ENCODE assay signal across 8 cellular contexts in genomic region chr1:234963904-234964702, GRCh38.
DNase-seq lines count a peak whose midpoint lies in the region; ATAC-seq and TF ChIP-seq lines count a peak whose summit lies in the region.

No MANE protein-coding gene starts in this region.

- no CpG with 5 or more reads among the region's 15 CpGs for WGBS in neuronal stem cell (ENCODE audit: extremely low coverage in 2 of 2, insufficient read length in 2 of 2, insufficient replicate concordance in 1 of 2), 2 donors

- no peak overlapping the region for H2BK5ac ChIP-seq in neuronal stem cell (ENCODE audit: low read length)

- H3K14ac ChIP-seq in neuronal stem cell (ENCODE audit: low read length): no peak overlapping the region

- CTCF ChIA-PET in PC-9 (lab: Charles Lee): interaction anchor here (0.6 kb wide), 1 partner anchor 379 kb away, joined by 3 read pairs; no protein-coding TSS in a partner anchor

- no peak overlapping the region for H2AFZ ChIP-seq in PC-9
- peak overlapping the region; percentile 81 for H2AFZ ChIP-seq in neuronal stem cell (ENCODE audit: low read length)

- no peaks in the 10 kb centered on the region for H3K79me1 ChIP-seq in neuronal stem cell (ENCODE audit: low read depth, low read length)

- intact Hi-C loops in PC-9 (cut with micrococcal nuclease; ENCODE audit: unreplicated experiment): loop anchor here (1.0 to 5.0 kb wide), 19 partner anchors 11 to 469 kb away; partner anchors contain the start of gene RBM34

- H2BK120ac ChIP-seq in neuronal stem cell (ENCODE audit: low read depth, low read length): no peak overlapping the region

- H4K20me1 ChIP-seq in BLaER1 treated with 17β-estradiol and CSF1 and Interleukin-3, amounts not matched to agents 10 nM and 100 nM: no peaks in the 10 kb centered on the region
- no peaks in the 10 kb centered on the region for H4K20me1 ChIP-seq in PC-9 (ENCODE audit: insufficient read depth)

- peaks cover 20% of the 10 kb centered on the region for H3K79me2 ChIP-seq in PC-9 (ENCODE audit: low read depth)

- ATAC-seq in HG03159 (IDR thresholded peaks at IDR 0.05; ENCODE audit: unreplicated experiment): no peak

- peak overlapping the region; percentile 72 to 99 (median 95) for H3K4me2 ChIP-seq in BLaER1 treated with 17β-estradiol and CSF1 and Interleukin-3, amounts not matched to agents 10 nM and 100 nM
- H3K4me2 ChIP-seq in PC-9 (peak overlapping the region; percentile 93), neuronal stem cell (ENCODE audit: insufficient read depth, low read length, poor library complexity, severe bottlenecking) (no peak overlapping the region)

- peaks cover 0 to 4% (median 0%) of the 10 kb centered on the region in 11 experiments; a peak in 5 of 22 replicates for H3K9me3 ChIP-seq in BLaER1 treated with 17β-estradiol and CSF1 and Interleukin-3, amounts not matched to agents 10 nM and 100 nM (replicated peaks in 1 of 11)
- H3K9me3 ChIP-seq in PC-9 (ENCODE audit: insufficient read depth, low read depth) (no peaks in the 10 kb centered on the region), neuronal stem cell (replicated peaks in 1 of 2; ENCODE audit: control insufficient read depth in 2 of 2, insufficient read depth in 1 of 2, low read depth in 1 of 2, low read length in 2 of 2) (no peaks in the 10 kb centered on the region), WERI-Rb-1 (ENCODE audit: severe bottlenecking) (no peaks in the 10 kb centered on the region)

- no peak overlapping the region for H2BK15ac ChIP-seq in neuronal stem cell (ENCODE audit: low read length)

- peak overlapping the region in 6 of 10 experiments; percentile 17 to 41 (median 26); a peak in 8 of 20 replicates for H3K4me3 ChIP-seq in BLaER1 treated with 17β-estradiol and CSF1 and Interleukin-3, amounts not matched to agents 10 nM and 100 nM
- peak overlapping the region; percentile 37 for H3K4me3 ChIP-seq in PC-9
- no peak overlapping the region for H3K4me3 ChIP-seq in neuronal stem cell (ENCODE audit: low read length in 2 of 2)
- no peak overlapping the region for H3K4me3 ChIP-seq in WERI-Rb-1 (ENCODE audit: low read depth, low read length)

- H3K18ac ChIP-seq in neuronal stem cell (ENCODE audit: low read length): no peak overlapping the region

- H3K4ac ChIP-seq in neuronal stem cell (ENCODE audit: low read length): no peak overlapping the region

- H3K36me3 ChIP-seq in BLaER1 treated with 17β-estradiol and CSF1 and Interleukin-3, amounts not matched to agents 10 nM and 100 nM: no peaks in the 10 kb centered on the region
- H3K36me3 ChIP-seq in PC-9 (ENCODE audit: low read depth): no peaks in the 10 kb centered on the region
- no peaks in the 10 kb centered on the region for H3K36me3 ChIP-seq in neuronal stem cell (replicated peaks in 1 of 2; ENCODE audit: control insufficient read depth in 2 of 2, insufficient read depth in 2 of 2, low read length in 2 of 2)
- H3K36me3 ChIP-seq in WERI-Rb-1: no peaks in the 10 kb centered on the region

- H3K4me1 ChIP-seq in BLaER1 treated with 17β-estradiol and CSF1 and Interleukin-3, amounts not matched to agents 10 nM and 100 nM: peaks cover 81 to 95% (median 88%) of the 10 kb centered on the region in 10 experiments
- H3K4me1 ChIP-seq in PC-9 (replicated peaks; ENCODE audit: insufficient read depth) (peaks cover 76% of the 10 kb centered on the region), neuronal stem cell (ENCODE audit: control insufficient read depth in 2 of 2, insufficient read depth in 1 of 2, low read depth in 1 of 2, low read length in 2 of 2) (peaks cover 13 to 34% of the 10 kb centered on the region in 2 donors)

- POLR2A ChIA-PET in PC-9 (lab: Charles Lee; ENCODE audit: unreplicated experiment): no interaction called here

- no peak overlapping the region for H2AK5ac ChIP-seq in neuronal stem cell (ENCODE audit: low read depth, low read length)

- no peak overlapping the region for H2BK12ac ChIP-seq in neuronal stem cell (ENCODE audit: low read length)

- H3F3A ChIP-seq in PC-9 (ENCODE audit: insufficient read depth, low read depth): peaks cover 73% of the 10 kb centered on the region

- peak overlapping the region; percentile 60 to 94 (median 89) for H3K9ac ChIP-seq in BLaER1 treated with 17β-estradiol and CSF1 and Interleukin-3, amounts not matched to agents 10 nM and 100 nM
- no peak overlapping the region for H3K9ac ChIP-seq in neuronal stem cell (ENCODE audit: low read depth, low read length, poor library complexity)

- H4K91ac ChIP-seq in neuronal stem cell (ENCODE audit: low read depth, low read length, poor library complexity): no peak overlapping the region

- no peaks in the 10 kb centered on the region for H3K9me2 ChIP-seq in PC-9 (ENCODE audit: insufficient read depth)

- no peak overlapping the region for H3K23ac ChIP-seq in neuronal stem cell (ENCODE audit: low read depth, low read length, poor library complexity)

- no peaks in the 10 kb centered on the region; a peak in 1 of 22 replicates for H3K27me3 ChIP-seq in BLaER1 treated with 17β-estradiol and CSF1 and Interleukin-3, amounts not matched to agents 10 nM and 100 nM
- H3K27me3 ChIP-seq in PC-9 (ENCODE audit: insufficient read depth, low read depth) (no peaks in the 10 kb centered on the region), neuronal stem cell (ENCODE audit: control insufficient read depth in 3 of 3, insufficient read depth in 3 of 3, low read depth in 1 of 3, low read length in 3 of 3) (no peaks in the 10 kb centered on the region), WERI-Rb-1 (ENCODE audit: insufficient read depth, low read depth, severe bottlenecking) (no peaks in the 10 kb centered on the region)

- no peak overlapping the region for H4K8ac ChIP-seq in neuronal stem cell (ENCODE audit: low read depth, low read length)

- DNase-seq in PC-9 (peak; percentile 43 to 70), epithelial cell of prostate (ENCODE audit: low read depth, low spot score) (no peak), neuronal stem cell (ENCODE audit: low spot score) (no peak), HuH-7 (ENCODE audit: low spot score) (no peak), WERI-Rb-1 (no peak), OCI-M2 (lab: John Stamatoyannopoulos, UW; ENCODE audit: unreplicated experiment) (no peak)

- H3K27ac ChIP-seq in BLaER1 treated with 17β-estradiol and CSF1 and Interleukin-3, amounts not matched to agents 10 nM and 100 nM: peak overlapping the region; percentile 70 to 100 (median 97); a peak in 21 of 22 replicates
- H3K27ac ChIP-seq in PC-9: peak overlapping the region; percentile 99
- peak overlapping the region; percentile 67 for H3K27ac ChIP-seq in epithelial cell of prostate
- no peak overlapping the region for H3K27ac ChIP-seq in neuronal stem cell (replicated peaks; ENCODE audit: low read length)
- H3K27ac ChIP-seq in WERI-Rb-1: no peak overlapping the region

- BruUV-seq in PC-9 (replicated peaks; lab: Mats Ljungman, UMichigan): no TSS peak

- TF ChIP-seq CTCF in PC-9 (conservative IDR thresholded peaks at IDR 0.05) (peak; percentile 51; the same call in 1 of the 2 replicates), WERI-Rb-1 (IDR thresholded peaks at IDR 0.05; ENCODE audit: low read depth, low read length) (no peak)

Comparison
In these comparisons a context has a peak if more than half of its experiments do, and no peak if none do; other contexts are left out.
1. H3K27ac ChIP-seq: peak in BLaER1 treated with 17β-estradiol and CSF1 and Interleukin-3, amounts not matched to agents 10 nM and 100 nM (11 of 11), PC-9 (single experiment) and epithelial cell of prostate (single experiment); none in neuronal stem cell (single experiment) and WERI-Rb-1 (single experiment).
2. H3K4me3 ChIP-seq: peak in BLaER1 treated with 17β-estradiol and CSF1 and Interleukin-3, amounts not matched to agents 10 nM and 100 nM (6 of 10) and PC-9 (single experiment); none in neuronal stem cell (0 of 2) and WERI-Rb-1 (single experiment).
3. DNase-seq: peak in PC-9 (2 of 2); none in epithelial cell of prostate (single experiment), neuronal stem cell (single experiment), HuH-7 (single experiment), WERI-Rb-1 (single experiment) and OCI-M2 (single experiment).